In genomic region chr3:159764211-159765024, GRCh38 we compare ENCODE assay signal across 8 cellular contexts.
A peak's percentile ranks its signal among the peaks of the same experiment; 100 is the strongest.
DNase-seq lines count a peak whose midpoint lies in the region; ATAC-seq, FAIRE-seq and TF ChIP-seq lines count a peak whose summit lies in the region.

No MANE protein-coding gene starts in this region.

- TF ChIP-seq CTCF in GM06990 (IDR thresholded peaks at IDR 0.05; ENCODE audit: insufficient read depth, low read length, poor library complexity, severe bottlenecking) (no peak), HEK293 (tag by site-specific recombination; IDR thresholded peaks at IDR 0.05) (no peak), Panc1 (IDR thresholded peaks at IDR 0.05) (no peak), choroid plexus epithelial cell (conservative IDR thresholded peaks at IDR 0.05; ENCODE audit: low read depth, low read length) (no peak), kidney (IDR thresholded peaks at IDR 0.05; ENCODE audit: borderline replicate concordance, extremely low read depth, insufficient read depth) (no peak)

- H3K9me3 ChIP-seq in HEK293 (ENCODE audit: control insufficient read depth, insufficient read depth, low read depth, low read length), result no peaks in the 10 kb centered on the region
- H3K9me3 ChIP-seq in Panc1 (ENCODE audit: control insufficient read depth, insufficient read depth, low read depth, low read length), result no peaks in the 10 kb centered on the region
- H3K9me3 ChIP-seq in kidney (ENCODE audit: control insufficient read depth in 1 of 2, low read length in 2 of 2), result no peaks in the 10 kb centered on the region

- ATAC-seq in Panc1, result peak; percentile 65

- H3K27ac ChIP-seq in HEK293 (ENCODE audit: extremely low read depth, low read depth, low read length) (peak overlapping the region; percentile 97), Panc1 (ENCODE audit: low read length) (peak overlapping the region; percentile 80), kidney (ENCODE audit: low read depth in 2 of 2, low read length in 2 of 2) (peak overlapping the region; percentile 96 to 97)

- FAIRE-seq in kidney (lab: Jason Lieb, UNC), result no peak

- no peaks in the 10 kb centered on the region for H3K4me1 ChIP-seq in HEK293 (ENCODE audit: control insufficient read depth, insufficient read depth, low read length)
- peaks cover 27% of the 10 kb centered on the region for H3K4me1 ChIP-seq in Panc1 (ENCODE audit: control insufficient read depth, insufficient read depth, low read length)
- peaks cover 12 to 17% of the 10 kb centered on the region in 2 donors for H3K4me1 ChIP-seq in kidney (ENCODE audit: control insufficient read depth in 1 of 2, insufficient read depth in 1 of 2, low read depth in 1 of 2, low read length in 2 of 2)

- H3K27me3 ChIP-seq in GM06990 (replicated peaks; ENCODE audit: control insufficient read depth, insufficient read depth, low read length) (peaks cover 5% of the 10 kb centered on the region), Panc1 (ENCODE audit: control insufficient read depth, insufficient read depth, low read length) (no peaks in the 10 kb centered on the region)

- no peaks in the 10 kb centered on the region for H3K36me3 ChIP-seq in GM06990 (ENCODE audit: control insufficient read depth, insufficient read depth, low read length)
- peaks cover 0 to 11% of the 10 kb centered on the region in 2 experiments; a peak in 1 of 3 replicates for H3K36me3 ChIP-seq in HEK293 (ENCODE audit: control insufficient read depth in 2 of 2, insufficient read depth in 1 of 2, low read length in 2 of 2)
- no peaks in the 10 kb centered on the region for H3K36me3 ChIP-seq in Panc1 (ENCODE audit: control insufficient read depth, insufficient read depth, low read length)
- H3K36me3 ChIP-seq in kidney (ENCODE audit: control insufficient read depth in 1 of 2, insufficient read depth in 2 of 2, low read length in 2 of 2), result no peaks in the 10 kb centered on the region

- DNase-seq in GM06990 (ENCODE audit: extremely low read depth, insufficient read length) (peak; percentile 27), Panc1 (ENCODE audit: low read depth, low spot score) (peak; percentile 45), choroid plexus epithelial cell (ENCODE audit: low read depth) (peak; percentile 82), kidney (peak; percentile 87)
- DNase-seq in stimulated activated CD8-positive, alpha-beta memory T cell treated with anti-CD3 and anti-CD28 coated beads, Interleukin-15, amount 100 ng/mL, for 48 hours (ENCODE audit: low read depth in 2 of 2), result peak; percentile 4
- no peak for DNase-seq in activated CD4-positive, CD25-positive, alpha-beta regulatory T cell (lab: John Stamatoyannopoulos, UW)
- no peak for DNase-seq in stimulated activated naive CD4-positive, alpha-beta T cell treated with Interleukin-2 at 50 U/mL for 16 hours (lab: John Stamatoyannopoulos, UW)

- intact Hi-C loops in Panc1 (cut with micrococcal nuclease; ENCODE audit: unreplicated experiment), result loop anchor here (2.0 to 5.0 kb wide), 2 partner anchors 43 to 146 kb away; no protein-coding TSS in a partner anchor
- intact Hi-C loops in kidney (cut with DNase I), result no loop called here

- TSS peak; percentile 72 for BruUV-seq in Panc1 (replicated peaks; lab: Mats Ljungman, UMichigan)

- peak overlapping the region; percentile 79 to 82 for H3K9ac ChIP-seq in kidney (ENCODE audit: low read length in 2 of 2)

- H3K4me3 ChIP-seq in GM06990 (replicated peaks; ENCODE audit: low read depth, low read length) (peak overlapping the region; percentile 67), HEK293 (ENCODE audit: low read depth, low read length) (peak overlapping the region; percentile 67), Panc1 (ENCODE audit: low read depth in 2 of 2, low read length in 2 of 2) (peak overlapping the region; percentile 71 to 76), choroid plexus epithelial cell (ENCODE audit: low read depth, low read length) (peak overlapping the region; percentile 76), kidney (ENCODE audit: low read length in 2 of 2) (peak overlapping the region; percentile 76 to 78)

- POLR2A ChIA-PET in HEK293 (lab: Yijun Ruan, JAX) (interaction anchor here (0.6 to 3.4 kb wide), 12 partner anchors 9 to 147 kb away, joined by 3 to 17 read pairs (median 5); no protein-coding TSS in a partner anchor), Panc1 (lab: Charles Lee) (interaction anchor here (0.6 kb wide), 1 partner anchor 50 kb away, joined by 3 read pairs; no protein-coding TSS in a partner anchor)

- CTCF ChIA-PET in HEK293 (lab: Yijun Ruan, JAX) (no interaction called here), Panc1 (lab: Charles Lee) (no interaction called here)

- in situ Hi-C loops in Panc1 (cut with HindIII; ENCODE audit: low pct_unique_long_range_greater_than_20kb, low sequenced_read_pairs), result no loop called here

TF ChIP-seq in HEK293, 187 proteins besides CTCF, POLR2A, EP300 and RAD21 (continues in another document):
- TF ChIP-seq ZNF341 (tag by site-specific recombination; IDR thresholded peaks at IDR 0.05; ENCODE audit: low read depth) (peak; percentile 80), ZNF600 (tag by site-specific recombination; IDR thresholded peaks at IDR 0.05) (peak; percentile 70), ZNF2 (tag by site-specific recombination; IDR thresholded peaks at IDR 0.05) (peak; percentile 58; the same call in 1 of the 2 replicates), KLF17 (tag by site-specific recombination; IDR thresholded peaks at IDR 0.05) (0 out of 2 replicates have a peak, but pooled peaks have one; percentile 30), ZNF366 (tag by site-specific recombination; conservative IDR thresholded peaks at IDR 0.05) (peak; percentile 58), ZNF660 (tag by site-specific recombination; IDR thresholded peaks at IDR 0.05) (peak; percentile 29; the same call in 1 of the 2 replicates), ZNF521 (tag by site-specific recombination; IDR thresholded peaks at IDR 0.05) (no peak), OVOL3 (tag by site-specific recombination; IDR thresholded peaks at IDR 0.05) (peak; percentile 15; the same call in 1 of the 2 replicates), ZNF132 (tag by site-specific recombination; IDR thresholded peaks at IDR 0.05; ENCODE audit: borderline replicate concordance) (no peak), KLF7 (tag by site-specific recombination; IDR thresholded peaks at IDR 0.05; ENCODE audit: borderline replicate concordance) (peak; percentile 12; the same call in 1 of the 2 replicates), SP2 (tag by site-specific recombination; IDR thresholded peaks at IDR 0.05) (peak; percentile 68), ZBTB6 (tag by site-specific recombination; IDR thresholded peaks at IDR 0.05) (0 out of 2 replicates have a peak, but pooled peaks have one; percentile 30), ZNF629 (tag by site-specific recombination; IDR thresholded peaks at IDR 0.05) (no peak), ZNF423 (tag by site-specific recombination; IDR thresholded peaks at IDR 0.05) (peak; percentile 70), KLF8 (tag by site-specific recombination; IDR thresholded peaks at IDR 0.05) (peak; percentile 45), ZBTB48 (tag by site-specific recombination; IDR thresholded peaks at IDR 0.05) (peak; percentile 45; the same call in 1 of the 2 replicates)
- TF ChIP-seq, protein P1, sequence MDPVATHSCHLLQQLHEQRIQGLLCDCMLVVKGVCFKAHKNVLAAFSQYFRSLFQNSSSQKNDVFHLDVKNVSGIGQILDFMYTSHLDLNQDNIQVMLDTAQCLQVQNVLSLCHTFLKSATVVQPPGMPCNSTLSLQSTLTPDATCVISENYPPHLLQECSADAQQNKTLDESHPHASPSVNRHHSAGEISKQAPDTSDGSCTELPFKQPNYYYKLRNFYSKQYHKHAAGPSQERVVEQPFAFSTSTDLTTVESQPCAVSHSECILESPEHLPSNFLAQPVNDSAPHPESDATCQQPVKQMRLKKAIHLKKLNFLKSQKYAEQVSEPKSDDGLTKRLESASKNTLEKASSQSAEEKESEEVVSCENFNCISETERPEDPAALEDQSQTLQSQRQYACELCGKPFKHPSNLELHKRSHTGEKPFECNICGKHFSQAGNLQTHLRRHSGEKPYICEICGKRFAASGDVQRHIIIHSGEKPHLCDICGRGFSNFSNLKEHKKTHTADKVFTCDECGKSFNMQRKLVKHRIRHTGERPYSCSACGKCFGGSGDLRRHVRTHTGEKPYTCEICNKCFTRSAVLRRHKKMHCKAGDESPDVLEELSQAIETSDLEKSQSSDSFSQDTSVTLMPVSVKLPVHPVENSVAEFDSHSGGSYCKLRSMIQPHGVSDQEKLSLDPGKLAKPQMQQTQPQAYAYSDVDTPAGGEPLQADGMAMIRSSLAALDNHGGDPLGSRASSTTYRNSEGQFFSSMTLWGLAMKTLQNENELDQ (tag by site-specific recombination; IDR thresholded peaks at IDR 0.05; ENCODE audit: low read depth), result no peak
- TF ChIP-seq, protein P2, sequence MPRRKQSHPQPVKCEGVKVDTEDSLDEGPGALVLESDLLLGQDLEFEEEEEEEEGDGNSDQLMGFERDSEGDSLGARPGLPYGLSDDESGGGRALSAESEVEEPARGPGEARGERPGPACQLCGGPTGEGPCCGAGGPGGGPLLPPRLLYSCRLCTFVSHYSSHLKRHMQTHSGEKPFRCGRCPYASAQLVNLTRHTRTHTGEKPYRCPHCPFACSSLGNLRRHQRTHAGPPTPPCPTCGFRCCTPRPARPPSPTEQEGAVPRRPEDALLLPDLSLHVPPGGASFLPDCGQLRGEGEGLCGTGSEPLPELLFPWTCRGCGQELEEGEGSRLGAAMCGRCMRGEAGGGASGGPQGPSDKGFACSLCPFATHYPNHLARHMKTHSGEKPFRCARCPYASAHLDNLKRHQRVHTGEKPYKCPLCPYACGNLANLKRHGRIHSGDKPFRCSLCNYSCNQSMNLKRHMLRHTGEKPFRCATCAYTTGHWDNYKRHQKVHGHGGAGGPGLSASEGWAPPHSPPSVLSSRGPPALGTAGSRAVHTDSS (tag by site-specific recombination; IDR thresholded peaks at IDR 0.05), result peak; percentile 76

Comparison
In these comparisons a context has a peak if more than half of its experiments do, and no peak if none do; other contexts are left out.
1. DNase-seq: peak in GM06990 (single experiment), Panc1 (single experiment), choroid plexus epithelial cell (single experiment), kidney (single experiment) and stimulated activated CD8-positive, alpha-beta memory T cell treated with anti-CD3 and anti-CD28 coated beads, Interleukin-15, amount 100 ng/mL, for 48 hours (2 of 2); none in activated CD4-positive, CD25-positive, alpha-beta regulatory T cell (0 of 4) and stimulated activated naive CD4-positive, alpha-beta T cell treated with Interleukin-2 at 50 U/mL for 16 hours (single experiment).
2. Peak in every context shown above with its lines, with median percentiles within 50 percentile points of each other: H3K4me3 ChIP-seq and H3K27ac ChIP-seq.